Comparison of ENCODE assay signal across 30 cellular contexts in genomic region chr10:101219946-101220451, GRCh38. TPM values are rescaled to one million over a fixed set of nuclear protein-coding genes. Genes with fewer than 3 reads are reported as not detected.
"Had no signal": no experiment of that assay in that cellular context is flagged by ENCODE, and none has a peak within 500 bp of the region (broad histone marks: within the 10 kb centered on the region; RNA-seq: fewer than 3 reads in every experiment).

No MANE protein-coding gene starts in this region.

- H3K27ac ChIP-seq: ascending aorta, coronary artery, dorsolateral prefrontal cortex, gastrocnemius medialis, hepatocyte, neutrophil, pancreas, psoas muscle, right atrium auricular region, suprapubic skin, tibial artery had no signal

- H3K4me3 ChIP-seq: ascending aorta, coronary artery, dorsolateral prefrontal cortex, gastrocnemius medialis, hepatocyte, pancreas, psoas muscle, right atrium auricular region, suprapubic skin, tibial artery had no signal

- H2AFZ ChIP-seq: hepatocyte had no signal

- H3K36me3 Mint-ChIP-seq: activated naive CD8-positive, alpha-beta T cell treated with anti-CD3 and anti-CD28 coated beads, Interleukin-2, amount 10 ng/mL, durations not matched to agents 7 days and 5 days; brain had no signal

- H3K9me3 Mint-ChIP-seq: activated naive CD4-positive, alpha-beta T cell treated with anti-CD3 and anti-CD28 coated beads, Interleukin-2, amount 10 ng/mL, durations not matched to agents 7 days and 5 days; activated naive CD8-positive, alpha-beta T cell treated with anti-CD3 and anti-CD28 coated beads, Interleukin-2, amount 10 ng/mL, durations not matched to agents 7 days and 5 days; nephron had no signal

- ATAC-seq: activated CD4-positive, alpha-beta T cell treated with anti-CD3 and anti-CD28 coated beads for 36 hours; gastrocnemius medialis; left cardiac atrium; left ventricle myocardium superior; pancreas; psoas muscle had no signal

- H3K4me3 Mint-ChIP-seq: activated CD4-positive, alpha-beta T cell treated with anti-CD3 and anti-CD28 coated beads for 36 hours; activated naive CD4-positive, alpha-beta T cell treated with anti-CD3 and anti-CD28 coated beads, Interleukin-2, amount 10 ng/mL, durations not matched to agents 7 days and 5 days; activated naive CD8-positive, alpha-beta T cell treated with anti-CD3 and anti-CD28 coated beads, Interleukin-2, amount 10 ng/mL, durations not matched to agents 7 days and 5 days had no signal

- FAIRE-seq: keratinocyte, pancreas had no signal

- H3K9me3 ChIP-seq: ascending aorta, gastrocnemius medialis, neutrophil, pancreas, psoas muscle, right atrium auricular region, suprapubic skin, tibial artery had no signal

- H3K4me2 ChIP-seq: hepatocyte had no signal

- H3K79me2 ChIP-seq: hepatocyte had no signal

- H3K27ac Mint-ChIP-seq: activated CD4-positive, alpha-beta T cell treated with anti-CD3 and anti-CD28 coated beads for 36 hours; activated naive CD4-positive, alpha-beta T cell treated with anti-CD3 and anti-CD28 coated beads, Interleukin-2, amount 10 ng/mL, durations not matched to agents 7 days and 5 days; activated naive CD8-positive, alpha-beta T cell treated with anti-CD3 and anti-CD28 coated beads, Interleukin-2, amount 10 ng/mL, durations not matched to agents 7 days and 5 days; brain had no signal

- H3K36me3 ChIP-seq: ascending aorta, gastrocnemius medialis, neutrophil, pancreas, right atrium auricular region, suprapubic skin, tibial artery had no signal

- DNase-seq: activated CD4-positive, alpha-beta T cell treated with anti-CD3 and anti-CD28 coated beads for 36 hours; activated CD4-positive, alpha-beta T cell treated with anti-CD3 and anti-CD28 coated beads, Interleukin-2, amount 50 U/mL, for 48 hours; activated CD4-positive, CD25-positive, alpha-beta regulatory T cell; activated CD8-positive, alpha-beta memory T cell treated with anti-CD3 and anti-CD28 coated beads for 24 hours; activated gamma-delta T cell; activated naive CD4-positive, alpha-beta T cell treated with anti-CD3 and anti-CD28 coated beads, Interleukin-2, amount 10 ng/mL, durations not matched to agents 7 days and 5 days; activated naive CD8-positive, alpha-beta T cell treated with anti-CD3 and anti-CD28 coated beads, Interleukin-2, amount 10 ng/mL, durations not matched to agents 7 days and 5 days; dorsolateral prefrontal cortex; effector memory CD4-positive, alpha-beta T cell; gastrocnemius medialis; glutamatergic neuron; left cardiac atrium; left ventricle myocardium superior; pancreas; psoas muscle; stimulated activated naive CD4-positive, alpha-beta T cell; tibial artery had no signal

RNA-seq across cellular contexts. Expression of gene LBX1, which starts 9.3 kb away (rescaled TPM):
- total RNA-seq: activated CD4-positive, alpha-beta T cell treated with anti-CD3 and anti-CD28 coated beads for 36 hours; activated naive CD8-positive, alpha-beta T cell treated with anti-CD3 and anti-CD28 coated beads, Interleukin-2, amount 10 ng/mL, durations not matched to agents 7 days and 5 days; ascending aorta; epithelial cell of proximal tubule; hepatocyte; left cardiac atrium; left ventricle myocardium superior; lung microvascular endothelial cell; mucosa of gallbladder; pancreas; right atrium auricular region; suprapubic skin; ureter had no signal
- polyA plus RNA-seq: hepatocyte, keratinocyte, pancreas had no signal
